22 cellular contexts compared by ENCODE assay signal in genomic region chr4:75834095-75834771, GRCh38.
DNase-seq lines count a peak whose midpoint lies in the region; ATAC-seq, FAIRE-seq and TF ChIP-seq lines count a peak whose summit lies in the region.
"Had no signal": no experiment of that assay in that cellular context is flagged by ENCODE, and none has a peak within 500 bp of the region (broad histone marks: within the 10 kb centered on the region; RNA-seq: fewer than 3 reads in every experiment).

No MANE protein-coding gene starts in this region.

- H3K4ac ChIP-seq in trophoblast cell (ENCODE audit: low read depth, low read length) = no peak overlapping the region

- no peak overlapping the region for H4K8ac ChIP-seq in trophoblast cell (ENCODE audit: low read depth, low read length)

- no TSS peak for BruUV-seq in OCI-LY7 (replicated peaks; lab: Mats Ljungman, UMichigan)

- H2BK5ac ChIP-seq in trophoblast cell (ENCODE audit: low read depth, low read length, poor library complexity) = no peak overlapping the region

- H3K4me2 ChIP-seq in OCI-LY7 (ENCODE audit: low read length) (no peak overlapping the region), trophoblast cell (ENCODE audit: low read length) (no peak overlapping the region)
- H3K4me2 ChIP-seq: PC-9 had no signal

- H3K4me3 ChIP-seq in OCI-LY7 (ENCODE audit: low read depth, low read length, poor library complexity, severe bottlenecking) (no peak overlapping the region), fibroblast of mammary gland (ENCODE audit: control insufficient read depth, low read depth, low read length) (no peak overlapping the region), trophoblast cell (ENCODE audit: low read depth, low read length) (no peak overlapping the region), pancreas (no peak overlapping the region)
- H3K4me3 ChIP-seq: MG63, PC-9, SJCRH30 had no signal

- CTCF ChIA-PET in OCI-LY7 (lab: Charles Lee; ENCODE audit: unreplicated experiment) = no interaction called here

- H3K27ac ChIP-seq in OCI-LY7 (ENCODE audit: low read depth, low read length, poor library complexity, severe bottlenecking) (no peak overlapping the region), trophoblast cell (ENCODE audit: low read depth, low read length) (no peak overlapping the region), pancreas (no peak overlapping the region)
- H3K27ac ChIP-seq: PC-9, SJCRH30 had no signal

- no peaks in the 10 kb centered on the region for H3K27me3 ChIP-seq in trophoblast cell (ENCODE audit: insufficient read depth, low read length)
- H3K27me3 ChIP-seq in pancreas = no peaks in the 10 kb centered on the region
- H3K27me3 ChIP-seq: BE2C, MG63, SJCRH30 had no signal

- H2BK120ac ChIP-seq in trophoblast cell (ENCODE audit: insufficient read depth, low read length, poor library complexity) = no peak overlapping the region

- H4K20me1 ChIP-seq in OCI-LY7 (ENCODE audit: insufficient read depth, low read length) = no peaks in the 10 kb centered on the region

- ATAC-seq in esophagus mucosa (no peak), pancreas (no peak)

- H2AK5ac ChIP-seq in trophoblast cell (ENCODE audit: low read length) = no peak overlapping the region

- no peaks in the 10 kb centered on the region for H3K9me3 ChIP-seq in OCI-LY7 (ENCODE audit: low read length)
- H3K9me3 ChIP-seq in trophoblast cell (ENCODE audit: insufficient read depth, low read depth, low read length) = no peaks in the 10 kb centered on the region
- no peaks in the 10 kb centered on the region for H3K9me3 ChIP-seq in pancreas
- H3K9me3 ChIP-seq: BE2C, MG63 had no signal

- peak; percentile 16 for DNase-seq in NOMO-1 treated with DMSO at 0.1 percent for 48 hours (lab: John Stamatoyannopoulos, UW; ENCODE audit: unreplicated experiment)
- no peak for DNase-seq in NOMO-1 treated with dmso at 0.1 percent for 144 hours (lab: John Stamatoyannopoulos, UW; ENCODE audit: unreplicated experiment)
- DNase-seq in OCI-LY7 (ENCODE audit: low spot score) = peak; percentile 16
- DNase-seq in fibroblast of mammary gland (ENCODE audit: low read depth) = peak; percentile 56
- DNase-seq in trophoblast cell = no peak
- no peak for DNase-seq in pancreas
- DNase-seq: BE2C; CD4-positive, CD25-positive, alpha-beta regulatory T cell; COR-L47; DMS 273 treated with DMSO at 0.1 percent for 48 hours; DND-41; GOT3; MG63; NCI-H1105 treated with DMSO at 0.1 percent for 48 hours; NCI-H1694; NCI-H2227 treated with DMSO at 0.1 percent for 48 hours; NCI-H510A treated with DMSO at 0.1 percent for 48 hours; NCI-H774; PC-9; SJCRH30 had no signal

- no peak for TF ChIP-seq CTCF in OCI-LY7 (conservative IDR thresholded peaks at IDR 0.05; ENCODE audit: low read length)
- TF ChIP-seq CTCF in fibroblast of mammary gland (conservative IDR thresholded peaks at IDR 0.05; ENCODE audit: control insufficient read depth, insufficient read depth, low read depth, low read length) = peak; percentile 1
- no peak for TF ChIP-seq CTCF in pancreas (IDR thresholded peaks at IDR 0.05)

- H4K12ac ChIP-seq in trophoblast cell (ENCODE audit: low read depth, low read length) = no peak overlapping the region

- no peaks in the 10 kb centered on the region for H3K79me1 ChIP-seq in trophoblast cell (ENCODE audit: low read length)

- H3K18ac ChIP-seq in trophoblast cell (ENCODE audit: low read length) = no peak overlapping the region

- H3K9me2 ChIP-seq in OCI-LY7 (ENCODE audit: insufficient read depth, low read length) = no peaks in the 10 kb centered on the region

- POLR2A ChIA-PET in OCI-LY7 (lab: Charles Lee) = interaction anchor here (0.6 kb wide), 1 partner anchor 284 kb away, joined by 4 read pairs; no protein-coding TSS in a partner anchor

- no peak for FAIRE-seq in pancreas (lab: Jason Lieb, UNC)
- FAIRE-seq: G401.6 had no signal

- no peak overlapping the region for H3K14ac ChIP-seq in trophoblast cell (ENCODE audit: low read length)

- no peak overlapping the region for H3K23ac ChIP-seq in trophoblast cell (ENCODE audit: low read length)

- no peak overlapping the region for H2BK12ac ChIP-seq in trophoblast cell (ENCODE audit: low read length)

- no peak overlapping the region for H4K91ac ChIP-seq in trophoblast cell (ENCODE audit: low read depth, low read length)

- H3K79me2 ChIP-seq in OCI-LY7 (ENCODE audit: insufficient read depth, low read depth, low read length) (no peaks in the 10 kb centered on the region), trophoblast cell (ENCODE audit: control insufficient read depth, insufficient read depth, low read length, poor library complexity) (no peaks in the 10 kb centered on the region)

- no peaks in the 10 kb centered on the region for H3K36me3 ChIP-seq in OCI-LY7 (ENCODE audit: insufficient read depth, low read length)
- no peaks in the 10 kb centered on the region for H3K36me3 ChIP-seq in trophoblast cell (ENCODE audit: control insufficient read depth in 1 of 2, insufficient read depth in 2 of 2, low read length in 2 of 2)
- H3K36me3 ChIP-seq in pancreas = no peaks in the 10 kb centered on the region
- H3K36me3 ChIP-seq: BE2C, MG63, SJCRH30 had no signal

- H3K4me1 ChIP-seq in OCI-LY7 (ENCODE audit: insufficient read depth, low read length, poor library complexity, severe bottlenecking) = no peaks in the 10 kb centered on the region
- H3K4me1 ChIP-seq in trophoblast cell (ENCODE audit: control insufficient read depth in 1 of 2, insufficient read depth in 2 of 2, low read length in 2 of 2) = peaks cover 0 to 1% of the 10 kb centered on the region in 2 experiments
- H3K4me1 ChIP-seq in pancreas = no peaks in the 10 kb centered on the region
- H3K4me1 ChIP-seq: BE2C, SJCRH30 had no signal

- WGBS in trophoblast cell (ENCODE audit: extremely low coverage, insufficient coverage, insufficient read length) = no CpG with 5 or more reads among the region's 1 CpG
- WGBS in pancreas, 2 donors = 90 to 91% methylated on average over 1 of the region's 1 CpG

- no peak overlapping the region for H3K9ac ChIP-seq in trophoblast cell (ENCODE audit: low read length)

- peak overlapping the region; percentile 51; the same call in 1 of the 2 replicates for H2AFZ ChIP-seq in OCI-LY7 (ENCODE audit: low read length)
- no peak overlapping the region for H2AFZ ChIP-seq in trophoblast cell (ENCODE audit: insufficient read depth, low read length, poor library complexity)
- H2AFZ ChIP-seq: PC-9 had no signal

- intact Hi-C loops in OCI-LY7 (cut with micrococcal nuclease; ENCODE audit: unreplicated experiment) = no loop called here
- intact Hi-C loops in pancreas (cut with DNase I) = no loop called here

Comparison
In these comparisons a context has a peak if more than half of its experiments do, and no peak if none do; other contexts are left out.
1. DNase-seq: peak in NOMO-1 treated with DMSO at 0.1 percent for 48 hours (single experiment), OCI-LY7 (single experiment) and fibroblast of mammary gland (single experiment); none in NOMO-1 treated with dmso at 0.1 percent for 144 hours (single experiment), trophoblast cell (0 of 2) and pancreas (0 of 6).